In genomic region chr5:55081541-55081940, GRCh38 we compare ENCODE assay signal across 17 cellular contexts. TPM values are rescaled to one million over a fixed set of nuclear protein-coding genes. Genes with fewer than 3 reads are reported as not detected.
DNase-seq lines count a peak whose midpoint lies in the region; ATAC-seq and TF ChIP-seq lines count a peak whose summit lies in the region.
"Had no signal": no experiment of that assay in that cellular context is flagged by ENCODE, and none has a peak within 500 bp of the region (broad histone marks: within the 10 kb centered on the region; RNA-seq: fewer than 3 reads in every experiment).

No MANE protein-coding gene starts in this region.

- DNase-seq in Ammon's horn (ENCODE audit: low spot score) = peak; percentile 12
- no peak for DNase-seq in endodermal cell
- peak; percentile 3 for DNase-seq in inferior parietal cortex (ENCODE audit: extremely low spot score)
- DNase-seq in stimulated activated effector memory CD8-positive, alpha-beta T cell treated with anti-CD3 and anti-CD28 coated beads, Interleukin-12 subunit alpha, Interleukin-12 subunit beta, amount 100 ng/mL, for 72 hours (ENCODE audit: low spot score in 2 of 2) = no peak
- DNase-seq in BE2C = no peak
- no peak for DNase-seq in HUDEP-2 (lab: John Stamatoyannopoulos, UW; ENCODE audit: unreplicated experiment in 76 of 76)
- DNase-seq in sciatic nerve (ENCODE audit: low spot score) = no peak
- DNase-seq: AML-193; CD8-positive, alpha-beta T cell; COR-L47; GM23248 had no signal

- H3K36me3 Mint-ChIP-seq in endodermal cell (ENCODE audit: low read depth) = peaks cover 33% of the 10 kb centered on the region
- no peaks in the 10 kb centered on the region for H3K36me3 Mint-ChIP-seq in stimulated activated effector memory CD8-positive, alpha-beta T cell treated with anti-CD3 and anti-CD28 coated beads, Interleukin-12 subunit alpha, Interleukin-12 subunit beta, amount 100 ng/mL, for 72 hours

- no peak overlapping the region for H3K9ac ChIP-seq in endodermal cell (ENCODE audit: extremely low read depth, low read length, poor library complexity, severe bottlenecking)
- H3K9ac ChIP-seq: BLaER1 treated with 17β-estradiol and CSF1 and Interleukin-3, amounts not matched to agents 10 nM and 100 nM; GM23248 had no signal

- H3K27ac Mint-ChIP-seq in endodermal cell = no peak overlapping the region
- H3K27ac Mint-ChIP-seq in stimulated activated effector memory CD8-positive, alpha-beta T cell treated with anti-CD3 and anti-CD28 coated beads, Interleukin-12 subunit alpha, Interleukin-12 subunit beta, amount 100 ng/mL, for 72 hours = peak overlapping the region; percentile 7
- H3K27ac Mint-ChIP-seq: CD8-positive, alpha-beta T cell had no signal

- intact Hi-C loops in sciatic nerve (cut with DNase I) = no loop called here

- H3K36me3 ChIP-seq in endodermal cell (ENCODE audit: control insufficient read depth, insufficient read depth, low read length) (no peaks in the 10 kb centered on the region), BE2C (no peaks in the 10 kb centered on the region)
- H3K36me3 ChIP-seq: HAP-1 had no signal

- H3K27me3 Mint-ChIP-seq in endodermal cell (ENCODE audit: insufficient read depth) = peaks cover 10% of the 10 kb centered on the region

- H3K4me1 Mint-ChIP-seq in endodermal cell = peaks cover 13% of the 10 kb centered on the region
- H3K4me1 Mint-ChIP-seq in stimulated activated effector memory CD8-positive, alpha-beta T cell treated with anti-CD3 and anti-CD28 coated beads, Interleukin-12 subunit alpha, Interleukin-12 subunit beta, amount 100 ng/mL, for 72 hours = peaks cover 11% of the 10 kb centered on the region

- no peak overlapping the region for H3K4me3 Mint-ChIP-seq in endodermal cell
- H3K4me3 Mint-ChIP-seq in stimulated activated effector memory CD8-positive, alpha-beta T cell treated with anti-CD3 and anti-CD28 coated beads, Interleukin-12 subunit alpha, Interleukin-12 subunit beta, amount 100 ng/mL, for 72 hours = no peak overlapping the region
- H3K4me3 Mint-ChIP-seq: CD8-positive, alpha-beta T cell had no signal

- H3K27me3 ChIP-seq in endodermal cell (ENCODE audit: control insufficient read depth, insufficient read depth, low read length, poor library complexity, severe bottlenecking) (no peaks in the 10 kb centered on the region), BE2C (no peaks in the 10 kb centered on the region)
- H3K27me3 ChIP-seq: BLaER1 treated with 17β-estradiol and CSF1 and Interleukin-3, amounts not matched to agents 10 nM and 100 nM had no signal

- H3K4me3 ChIP-seq in endodermal cell (ENCODE audit: low read length) (peak overlapping the region; percentile 63), BE2C (ENCODE audit: low read depth, low read length) (no peak overlapping the region)
- H3K4me3 ChIP-seq: A549; BLaER1 treated with 17β-estradiol and CSF1 and Interleukin-3, amounts not matched to agents 10 nM and 100 nM; GM23248; HAP-1 had no signal

- peaks cover 82% of the 10 kb centered on the region for H3K9me3 Mint-ChIP-seq in endodermal cell
- peaks cover 7% of the 10 kb centered on the region for H3K9me3 Mint-ChIP-seq in stimulated activated effector memory CD8-positive, alpha-beta T cell treated with anti-CD3 and anti-CD28 coated beads, Interleukin-12 subunit alpha, Interleukin-12 subunit beta, amount 100 ng/mL, for 72 hours

- no peaks in the 10 kb centered on the region for H3K4me1 ChIP-seq in endodermal cell (ENCODE audit: control insufficient read depth, insufficient read depth, low read length)
- no peaks in the 10 kb centered on the region for H3K4me1 ChIP-seq in BE2C
- H3K4me1 ChIP-seq: A549; BLaER1 treated with 17β-estradiol and CSF1 and Interleukin-3, amounts not matched to agents 10 nM and 100 nM; HAP-1 had no signal

- no peak for TF ChIP-seq CTCF in endodermal cell (conservative IDR thresholded peaks at IDR 0.05)
- TF ChIP-seq CTCF in BE2C (IDR thresholded peaks at IDR 0.05; ENCODE audit: low read depth, low read length) = no peak

- no peak for ATAC-seq in stimulated activated effector memory CD8-positive, alpha-beta T cell treated with anti-CD3 and anti-CD28 coated beads, Interleukin-12 subunit alpha, Interleukin-12 subunit beta, amount 100 ng/mL, for 72 hours
- ATAC-seq in sciatic nerve = no peak
- ATAC-seq: A549; CD8-positive, alpha-beta T cell had no signal

- no peak overlapping the region for H3K27ac ChIP-seq in endodermal cell (ENCODE audit: low read depth, low read length)
- H3K27ac ChIP-seq: 22Rv1; A549; BLaER1 treated with 17β-estradiol and CSF1 and Interleukin-3, amounts not matched to agents 10 nM and 100 nM; GM23248 had no signal

- H3K9me3 ChIP-seq in endodermal cell (ENCODE audit: control insufficient read depth, low read length) = peaks cover 45% of the 10 kb centered on the region
- no peaks in the 10 kb centered on the region for H3K9me3 ChIP-seq in BE2C
- H3K9me3 ChIP-seq: HAP-1 had no signal

RNA-seq across cellular contexts. Expression of gene GZMA, which starts 20.9 kb away (rescaled TPM):
- total RNA-seq in endodermal cell = under 1 TPM in 1 of 2 donors, not detected in 1; 0.31 TPM
- not detected for polyA plus RNA-seq in endodermal cell (2013, experiment 1 of 2)
- polyA plus RNA-seq in endodermal cell (2013, experiment 2 of 2) = not detected
- not detected for polyA plus RNA-seq in BE2C (2012; ENCODE audit: insufficient read depth, insufficient read length, low read depth)
- 5.3 TPM for total RNA-seq in sciatic nerve
- total RNA-seq: GM23248, H4, HT-29 had no signal
- polyA plus RNA-seq: A549, GM23248 had no signal

RNA-seq across cellular contexts. Expression of gene GZMK, which starts 57.5 kb away (rescaled TPM):
- total RNA-seq in endodermal cell = under 1 TPM in 1 of 2 donors, not detected in 1; 0.29 TPM
- not detected for polyA plus RNA-seq in endodermal cell (2013, experiment 1 of 2)
- not detected for polyA plus RNA-seq in endodermal cell (2013, experiment 2 of 2)
- not detected for polyA plus RNA-seq in BE2C (2012; ENCODE audit: insufficient read depth, insufficient read length, low read depth)
- 0.62 TPM for total RNA-seq in sciatic nerve
- total RNA-seq: GM23248, H4, HT-29 had no signal
- polyA plus RNA-seq: A549, GM23248 had no signal

Comparison
In these comparisons a context has a peak if more than half of its experiments do, and no peak if none do; other contexts are left out.
1. DNase-seq: peak in Ammon's horn (single experiment) and inferior parietal cortex (single experiment); none in endodermal cell (single experiment), stimulated activated effector memory CD8-positive, alpha-beta T cell treated with anti-CD3 and anti-CD28 coated beads, Interleukin-12 subunit alpha, Interleukin-12 subunit beta, amount 100 ng/mL, for 72 hours (0 of 2), BE2C (single experiment), HUDEP-2 (0 of 76) and sciatic nerve (single experiment).